Comparison of ENCODE assay signal across 8 cellular contexts in genomic region chr1:67430358-67431155, GRCh38. TPM values are rescaled to one million over a fixed set of nuclear protein-coding genes. Genes with fewer than 3 reads are reported as not detected.
DNase-seq lines count a peak whose midpoint lies in the region; ATAC-seq, FAIRE-seq and TF ChIP-seq lines count a peak whose summit lies in the region.

SERBP1 (minus strand) TSS chr1:67430402; CDS start chr1:67430300, 102 bp downstream.

- DNase-seq in GM12891 (ENCODE audit: insufficient read length, low spot score) (peak; percentile 79), NCI-H1436 treated with DMSO at 0.1 percent for 48 hours (lab: John Stamatoyannopoulos, UW) (peak; percentile 91), T-cell (peak; percentile 88 to 97 (median 95)), cardiac septum (ENCODE audit: low spot score) (peak; percentile 98), pons (ENCODE audit: low spot score) (peak; percentile 96), type B pancreatic cell (ENCODE audit: extremely low spot score, unreplicated experiment) (peak; percentile 96)

- peak within 1 kb of the TSS; percentile 84 for H3K27ac ChIP-seq in adipose tissue (ENCODE audit: low read depth, low read length)

- WGBS in adipose tissue, 3 donors: 0 to 1% (median 0%) methylated on average over 62 of the region's 62 CpGs

- TF ChIP-seq CTCF in type B pancreatic cell (conservative IDR thresholded peaks at IDR 0.05): no peak

- peaks cover 47 to 71% (median 54%) of the 10 kb centered on the region in 3 donors for H3K4me1 Mint-ChIP-seq in T-cell
- H3K4me1 Mint-ChIP-seq in type B pancreatic cell (ENCODE audit: unreplicated experiment): peaks cover 36% of the 10 kb centered on the region

- TF ChIP-seq POLR2A in GM12891 (IDR thresholded peaks at IDR 0.05; ENCODE audit: low read depth, low read length): peak; percentile 62

- H3K36me3 Mint-ChIP-seq in T-cell (peaks cover 23% of the 10 kb centered on the region), type B pancreatic cell (peaks cover 8% of the 10 kb centered on the region)

- H3K27ac Mint-ChIP-seq in T-cell (peak within 1 kb of the TSS; percentile 96 to 99), type B pancreatic cell (peak within 1 kb of the TSS; percentile 95)

- H3K9me3 Mint-ChIP-seq in T-cell (no peaks in the 10 kb centered on the region), type B pancreatic cell (no peaks in the 10 kb centered on the region)

- POLR2A ChIA-PET in T-cell (lab: Charles Lee): interaction anchor here (0.7 to 1.2 kb wide), 3 partner anchors 10 to 98 kb away, joined by 3 read pairs; no protein-coding TSS in a partner anchor

- H3K27me3 Mint-ChIP-seq in T-cell (no peaks in the 10 kb centered on the region), type B pancreatic cell (no peaks in the 10 kb centered on the region)

- ATAC-seq in HG02840 (IDR thresholded peaks at IDR 0.05; ENCODE audit: low FRiP score, unreplicated experiment) (peak; percentile 85), T-cell (replicated peaks in 1 of 4) (peak; percentile 86 to 93 (median 91))

- intact Hi-C loops in cardiac septum (cut with DNase I): loop anchor here (2.0 to 10.0 kb wide), 3 partner anchors 30 to 506 kb away; partner anchors contain the start of genes DNAI4, GNG12 and MIER1

- H3K4me3 Mint-ChIP-seq in T-cell (peak within 1 kb of the TSS; percentile 91 to 100 (median 98)), type B pancreatic cell (peak within 1 kb of the TSS; percentile 95)

- CTCF ChIA-PET in T-cell (lab: Charles Lee): interaction anchor here in 1 of 2 donors (0.5 to 1.3 kb wide), 5 partner anchors 15 to 506 kb away, joined by 3 to 4 read pairs (median 3); partner anchors contain the start of genes DNAI4 and MIER1

- FAIRE-seq in GM12891 (lab: Jason Lieb, UNC): peak; percentile 99

TF ChIP-seq in GM12891, 5 proteins besides CTCF, POLR2A, EP300 and RAD21:
- TF ChIP-seq PAX5 (IDR thresholded peaks at IDR 0.05; ENCODE audit: insufficient read depth, low read length, severe bottlenecking): peak; percentile 9
- TF ChIP-seq SPI1 (IDR thresholded peaks at IDR 0.05; ENCODE audit: low read depth, low read length): peak; percentile 23; the same call in 1 of the 2 replicates
- no peak for TF ChIP-seq POLR2AphosphoS5 (IDR thresholded peaks at IDR 0.05; ENCODE audit: low read depth, low read length)
- TF ChIP-seq TAF1 (IDR thresholded peaks at IDR 0.05; ENCODE audit: low read depth, low read length): no peak; the same call in 1 of the 2 replicates
- peak; percentile 64 for TF ChIP-seq POU2F2 (IDR thresholded peaks at IDR 0.05; ENCODE audit: low read depth, low read length)

RNA-seq across cellular contexts. Expression of gene SERBP1, which starts in this region (rescaled TPM):
- polyA plus RNA-seq in GM12891 (2012; ENCODE audit: low read depth, missing spikeins): 331 TPM
- total RNA-seq in T-cell (100 to 1,000 TPM; 125 to 157 (median 154) TPM), cardiac septum (146 TPM), type B pancreatic cell (ENCODE audit: low replicate concordance) (252 and 277 TPM in 2 replicates)
- polyA plus RNA-seq in adipose tissue: 100 to 1,000 TPM; 120 to 216 (median 146) TPM

Comparison
In these comparisons a context has a peak if more than half of its experiments do, and no peak if none do; other contexts are left out.
1. Peak in every context shown above with its lines: DNase-seq, ATAC-seq and H3K27ac ChIP-seq.